ENCODE assay signal across 6 cellular contexts in the genomic region with DNA sequence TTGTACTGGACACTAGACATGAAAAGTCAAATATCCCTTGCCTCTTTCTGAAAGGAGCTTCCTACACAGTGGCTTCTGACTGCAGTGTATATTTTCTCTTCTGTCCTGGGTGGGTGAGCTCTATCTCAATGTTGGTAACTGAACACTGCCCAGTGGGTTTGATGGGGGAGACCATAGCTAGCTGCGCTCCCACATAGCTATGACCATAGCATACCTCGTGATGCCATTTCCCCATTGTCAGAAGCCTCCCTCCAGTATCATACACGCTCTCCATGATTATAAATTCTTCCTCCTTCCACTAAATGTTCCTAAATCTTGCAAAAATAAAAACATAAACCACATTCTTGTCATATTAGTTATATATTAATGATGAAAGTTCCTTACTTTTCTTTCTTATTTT.
DNase-seq lines count a peak whose midpoint lies in the region; ATAC-seq and TF ChIP-seq lines count a peak whose summit lies in the region.
"Not testable (repeated sequence)": the region's sequence is repeated elsewhere in the genome, so short reads cannot be mapped to it uniquely, and the experiment has no call there.

No MANE protein-coding gene starts in this region.

- H3K4me3 Mint-ChIP-seq in endothelial cell (ENCODE audit: unreplicated experiment), result peak overlapping the region; percentile 15
- not testable (repeated sequence) for H3K4me3 Mint-ChIP-seq in stimulated activated effector memory CD8-positive, alpha-beta T cell treated with anti-CD3 and anti-CD28 coated beads, Interleukin-12 subunit alpha, Interleukin-12 subunit beta, amount 100 ng/mL, for 72 hours

- not testable (repeated sequence) for TF ChIP-seq POLR2A in upper lobe of left lung (IDR thresholded peaks at IDR 0.05)

- TF ChIP-seq EP300 in upper lobe of left lung (IDR thresholded peaks at IDR 0.05), result not testable (repeated sequence)

- peak overlapping the region; percentile 3; the same call in 1 of the 2 replicates for H3K4me3 ChIP-seq in HUES48 (ENCODE audit: low read depth, low read length)
- not testable (repeated sequence) for H3K4me3 ChIP-seq in mucosa of descending colon, upper lobe of left lung

- TF ChIP-seq CTCF in endothelial cell (IDR thresholded peaks at IDR 0.05; ENCODE audit: unreplicated experiment); mucosa of descending colon (IDR thresholded peaks at IDR 0.05); upper lobe of left lung (IDR thresholded peaks at IDR 0.05): not testable (repeated sequence)

- not testable (repeated sequence) for DNase-seq in endothelial cell (ENCODE audit: low spot score); Right ventricle myocardium inferior (ENCODE audit: missing footprints); mucosa of descending colon; stimulated activated effector memory CD8-positive, alpha-beta T cell treated with anti-CD3 and anti-CD28 coated beads, Interleukin-12 subunit alpha, Interleukin-12 subunit beta, amount 100 ng/mL, for 72 hours (ENCODE audit: low spot score in 2 of 2); upper lobe of left lung

- not testable (repeated sequence) for H3K27me3 ChIP-seq in HUES48 (ENCODE audit: control insufficient read depth, insufficient read depth, low read length); upper lobe of left lung

- H3K9me3 ChIP-seq in HUES48 (ENCODE audit: control insufficient read depth, insufficient read depth, low read length) (peaks cover 75% of the 10 kb centered on the region), mucosa of descending colon (peaks cover 56% of the 10 kb centered on the region)
- not testable (repeated sequence) for H3K9me3 ChIP-seq in upper lobe of left lung

- H3K36me3 ChIP-seq in HUES48 (ENCODE audit: control insufficient read depth, insufficient read depth, low read length); mucosa of descending colon (ENCODE audit: low read depth); upper lobe of left lung: not testable (repeated sequence)

- 48 to 50% methylated on average over 3 of the region's 3 CpGs for WGBS in upper lobe of left lung, 2 donors

- peaks cover 17% of the 10 kb centered on the region for H3K27me3 Mint-ChIP-seq in endothelial cell (ENCODE audit: unreplicated experiment)

- H3K27ac ChIP-seq in HUES48 (ENCODE audit: low read depth, low read length); upper lobe of left lung: not testable (repeated sequence)

- not testable (repeated sequence) for H3K4me1 Mint-ChIP-seq in endothelial cell (ENCODE audit: unreplicated experiment); stimulated activated effector memory CD8-positive, alpha-beta T cell treated with anti-CD3 and anti-CD28 coated beads, Interleukin-12 subunit alpha, Interleukin-12 subunit beta, amount 100 ng/mL, for 72 hours

- H3K9me3 Mint-ChIP-seq in endothelial cell (ENCODE audit: unreplicated experiment), result peaks cover 55% of the 10 kb centered on the region
- H3K9me3 Mint-ChIP-seq in stimulated activated effector memory CD8-positive, alpha-beta T cell treated with anti-CD3 and anti-CD28 coated beads, Interleukin-12 subunit alpha, Interleukin-12 subunit beta, amount 100 ng/mL, for 72 hours, result peaks cover 17% of the 10 kb centered on the region

- not testable (repeated sequence) for H3K27ac Mint-ChIP-seq in endothelial cell (ENCODE audit: unreplicated experiment); stimulated activated effector memory CD8-positive, alpha-beta T cell treated with anti-CD3 and anti-CD28 coated beads, Interleukin-12 subunit alpha, Interleukin-12 subunit beta, amount 100 ng/mL, for 72 hours

- intact Hi-C loops in Right ventricle myocardium inferior (cut with DNase I); mucosa of descending colon (cut with DNase I, micrococcal nuclease): not testable (repeated sequence)

- H3K4me1 ChIP-seq in HUES48 (ENCODE audit: control insufficient read depth, insufficient read depth, low read length); mucosa of descending colon (ENCODE audit: low read depth); upper lobe of left lung: not testable (repeated sequence)

- H3K9ac ChIP-seq in HUES48 (ENCODE audit: low read depth, low read length), result not testable (repeated sequence)

- peaks cover 28% of the 10 kb centered on the region for H3K36me3 Mint-ChIP-seq in endothelial cell (ENCODE audit: low read depth, unreplicated experiment)
- H3K36me3 Mint-ChIP-seq in stimulated activated effector memory CD8-positive, alpha-beta T cell treated with anti-CD3 and anti-CD28 coated beads, Interleukin-12 subunit alpha, Interleukin-12 subunit beta, amount 100 ng/mL, for 72 hours, result not testable (repeated sequence)

- ATAC-seq in Right ventricle myocardium inferior, result peak; percentile 37
- peak; percentile 31 for ATAC-seq in mucosa of descending colon
- ATAC-seq in stimulated activated effector memory CD8-positive, alpha-beta T cell treated with anti-CD3 and anti-CD28 coated beads, Interleukin-12 subunit alpha, Interleukin-12 subunit beta, amount 100 ng/mL, for 72 hours, result peak; percentile 55
- ATAC-seq in upper lobe of left lung (ENCODE audit: low FRiP score in 2 of 2), result peak; percentile 71 to 85
